33 cellular contexts compared by ENCODE assay signal in the genomic region with DNA sequence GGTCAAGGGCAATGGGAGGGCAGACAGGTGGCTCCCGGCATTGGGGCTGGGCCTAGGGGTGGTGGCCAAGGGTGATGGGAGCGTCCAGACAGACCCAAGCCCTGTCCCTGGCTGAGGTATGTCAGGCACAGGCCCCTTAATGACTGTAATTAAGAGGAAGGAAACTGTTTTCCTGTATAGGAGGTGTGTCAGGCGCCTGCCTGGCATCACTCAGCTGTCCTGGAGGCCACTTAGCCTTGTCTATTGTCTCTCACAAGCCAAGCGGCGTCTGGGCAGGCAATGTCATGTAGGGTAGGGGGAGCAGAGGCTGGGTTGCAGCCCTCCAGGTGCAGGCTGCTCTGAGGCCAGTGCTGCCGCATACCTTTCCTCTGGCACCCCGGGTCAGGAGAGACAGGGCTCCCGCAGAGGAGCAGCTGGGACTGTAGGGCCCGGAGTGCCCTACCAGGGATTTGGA. TPM values are rescaled to one million over a fixed set of nuclear protein-coding genes. Genes with fewer than 3 reads are reported as not detected.
DNase-seq lines count a peak whose midpoint lies in the region; ATAC-seq and TF ChIP-seq lines count a peak whose summit lies in the region.
"Had no signal": no experiment of that assay in that cellular context is flagged by ENCODE, and none has a peak within 500 bp of the region (broad histone marks: within the 10 kb centered on the region; RNA-seq: fewer than 3 reads in every experiment).

No MANE protein-coding gene starts in this region.

- H3K27me3 Mint-ChIP-seq in activated T-cell treated with anti-CD3 and anti-CD28 coated beads, Interleukin-2, amount 50 U/mL, for 4 hours (ENCODE audit: low read depth) = no peaks in the 10 kb centered on the region

- POLR2A ChIA-PET in SK-N-SH (lab: Yijun Ruan, JAX) = interaction anchor here (1.6 kb wide), 1 partner anchor 12 kb away, joined by 5 read pairs; the partner anchor contains the start of gene EIF6

- H3K9ac ChIP-seq in SK-N-SH = no peak overlapping the region

- no peaks in the 10 kb centered on the region for H3K79me2 ChIP-seq in SK-N-SH (ENCODE audit: insufficient read depth)
- H3K79me2 ChIP-seq in osteoblast (ENCODE audit: insufficient read depth, low read length) = no peaks in the 10 kb centered on the region

- no peak for ATAC-seq in GM21367 (IDR thresholded peaks at IDR 0.05; ENCODE audit: unreplicated experiment)
- ATAC-seq in activated T-cell treated with anti-CD3 and anti-CD28 coated beads, Interleukin-2, amount 50 U/mL, for 4 hours = no peak
- ATAC-seq: activated CD4-positive, CD25-positive, alpha-beta regulatory T cell treated with anti-CD3 and anti-CD28 coated beads, Interleukin-2, amount 50 U/mL, for 24 hours; gastroesophageal sphincter; pancreas; stimulated activated naive CD8-positive, alpha-beta T cell treated with anti-CD3 and anti-CD28 coated beads, Interleukin-15, Interleukin-2, amounts not matched to agents 100 U/mL and 50 U/mL, for 24 hours; T-helper 17 cell had no signal

- intact Hi-C loops in cardiac septum (cut with DNase I) = no loop called here

- H3K4me2 ChIP-seq in SK-N-SH (no peak overlapping the region), osteoblast (ENCODE audit: insufficient read depth, low read length) (no peak overlapping the region)
- H3K4me2 ChIP-seq: smooth muscle cell had no signal

- no peak for TF ChIP-seq CTCF in cardiac muscle cell (IDR thresholded peaks at IDR 0.05; ENCODE audit: low read depth, low read length)
- TF ChIP-seq CTCF in SK-N-SH (IDR thresholded peaks at IDR 0.05) = no peak
- TF ChIP-seq CTCF in osteoblast (IDR thresholded peaks at IDR 0.05; ENCODE audit: extremely low read depth, low read depth, low read length) = no peak

- H3K9me2 ChIP-seq in SK-N-SH = no peaks in the 10 kb centered on the region

- no peak overlapping the region for H2AFZ ChIP-seq in SK-N-SH (ENCODE audit: low read depth)
- H2AFZ ChIP-seq in osteoblast (ENCODE audit: low read length) = no peak overlapping the region

- H3K4me3 Mint-ChIP-seq in activated T-cell treated with anti-CD3 and anti-CD28 coated beads, Interleukin-2, amount 50 U/mL, for 4 hours = no peak overlapping the region
- H3K4me3 Mint-ChIP-seq: activated CD4-positive, alpha-beta memory T cell treated with anti-CD3 and anti-CD28 coated beads for 36 hours; activated T-helper 1 cell treated with anti-CD3 and anti-CD28 coated beads, Interleukin-12 subunit alpha, Interleukin-12 subunit beta, Interleukin-2, Interleukin-4 antibody, amounts not matched to agents 30 ng/mL and 10 ng/mL and 1 ng/mL, durations not matched to agents 14 hours and 24 hours and 36 hours; brain; T-helper 17 cell had no signal

- CTCF ChIA-PET in SK-N-SH (lab: Yijun Ruan, JAX) = interaction anchor here (0.9 to 16.5 kb wide), 4 partner anchors 8 to 146 kb away, joined by 3 to 323 read pairs (median 12); partner anchors contain the start of gene GDF5

- DNase-seq in cardiac muscle cell (ENCODE audit: low read depth in 1 of 2, low spot score in 1 of 2) (peak in 1 of 2 donors; percentile 62), cardiac septum (ENCODE audit: low spot score) (no peak), NCI-H1417 (lab: John Stamatoyannopoulos, UW) (peak in 2 of 3 experiments; percentile 74 to 95), SK-N-SH (peak; percentile 74), osteoblast (ENCODE audit: insufficient read length, low spot score, missing footprints) (peak; percentile 13), substantia nigra (lab: John Stamatoyannopoulos, UW) (no peak)
- no peak for DNase-seq in activated T-cell treated with anti-CD3 and anti-CD28 coated beads, Interleukin-2, amount 50 U/mL, for 4 hours
- DNase-seq: activated CD4-positive, alpha-beta memory T cell treated with anti-CD3 and anti-CD28 coated beads for 36 hours; activated CD8-positive, alpha-beta memory T cell treated with anti-CD3 and anti-CD28 coated beads, Interleukin-2, amount 50 U/mL, for 4 hours; activated naive CD4-positive, alpha-beta T cell treated with anti-CD3 and anti-CD28 coated beads, Interleukin-2, amount 50 U/mL, for 16 hours; amniotic stem cell; DMS79 treated with DMSO at 0.1 percent for 48 hours; GF-D8; hippocampal formation; NCI-H1930; pancreas; retina; RPMI8226; stimulated activated CD4-positive, alpha-beta T cell treated with anti-CD3 and anti-CD28 coated beads, Interleukin-1b, Interleukin-23, amount 100 ng/mL, for 48 hours; stimulated activated naive CD8-positive, alpha-beta T cell treated with anti-CD3 and anti-CD28 coated beads, Interleukin-15, Interleukin-2, amounts not matched to agents 100 U/mL and 50 U/mL, for 24 hours; T-helper 17 cell had no signal

- no peak for TF ChIP-seq RAD21 in SK-N-SH (IDR thresholded peaks at IDR 0.05; ENCODE audit: low read length)

- no peaks in the 10 kb centered on the region for H3K9me3 Mint-ChIP-seq in activated T-cell treated with anti-CD3 and anti-CD28 coated beads, Interleukin-2, amount 50 U/mL, for 4 hours
- H3K9me3 Mint-ChIP-seq: activated CD4-positive, alpha-beta memory T cell treated with anti-CD3 and anti-CD28 coated beads for 36 hours; activated T-helper 1 cell treated with anti-CD3 and anti-CD28 coated beads, Interleukin-12 subunit alpha, Interleukin-12 subunit beta, Interleukin-2, Interleukin-4 antibody, amounts not matched to agents 30 ng/mL and 10 ng/mL and 1 ng/mL, durations not matched to agents 14 hours and 24 hours and 36 hours had no signal

- H3K4me1 Mint-ChIP-seq in activated T-cell treated with anti-CD3 and anti-CD28 coated beads, Interleukin-2, amount 50 U/mL, for 4 hours (ENCODE audit: low read depth) = no peaks in the 10 kb centered on the region
- H3K4me1 Mint-ChIP-seq: brain had no signal

- H3K36me3 ChIP-seq in cardiac muscle cell (no peaks in the 10 kb centered on the region), SK-N-SH (replicated peaks in 1 of 2; ENCODE audit: control insufficient read depth in 1 of 2, insufficient read depth in 2 of 2, low read length in 1 of 2) (no peaks in the 10 kb centered on the region), osteoblast (ENCODE audit: insufficient read depth, low read length) (no peaks in the 10 kb centered on the region)
- H3K36me3 ChIP-seq: gastroesophageal sphincter, pancreas, thoracic aorta had no signal

- H3F3A ChIP-seq in SK-N-SH (replicated peaks; ENCODE audit: insufficient read depth) = no peaks in the 10 kb centered on the region

- H3K27me3 ChIP-seq in cardiac muscle cell (no peaks in the 10 kb centered on the region), SK-N-SH (ENCODE audit: insufficient read depth) (no peaks in the 10 kb centered on the region), osteoblast (ENCODE audit: insufficient read depth, low read length) (peaks cover 3% of the 10 kb centered on the region)
- H3K27me3 ChIP-seq: pancreas had no signal

- H3K4me3 ChIP-seq in cardiac muscle cell = no peak overlapping the region
- H3K4me3 ChIP-seq in SK-N-SH (ENCODE audit: low read depth in 2 of 2, low read length in 1 of 2) = no peak overlapping the region
- no peak overlapping the region for H3K4me3 ChIP-seq in osteoblast (ENCODE audit: insufficient read depth, low read length)
- H3K4me3 ChIP-seq: gastroesophageal sphincter, pancreas, SK-N-MC, smooth muscle cell, thoracic aorta had no signal

- H3K27ac ChIP-seq in cardiac muscle cell = peak overlapping the region; percentile 1
- H3K27ac ChIP-seq in SK-N-SH (ENCODE audit: low read depth in 2 of 2, low read length in 1 of 2) = peak overlapping the region in 1 of 2 experiments; percentile 44; a peak in 2 of 4 replicates
- no peak overlapping the region for H3K27ac ChIP-seq in osteoblast (ENCODE audit: low read depth, low read length)
- no peak overlapping the region for H3K27ac ChIP-seq in substantia nigra (ENCODE audit: low read depth, low read length, poor library complexity, severe bottlenecking)
- H3K27ac ChIP-seq: gastroesophageal sphincter, pancreas, SK-N-MC, thoracic aorta had no signal

- H3K4me1 ChIP-seq in cardiac muscle cell (ENCODE audit: low read depth) (peaks cover 23% of the 10 kb centered on the region), SK-N-SH (ENCODE audit: control insufficient read depth in 1 of 2, insufficient read depth in 2 of 2, low read depth in 1 of 2, low read length in 1 of 2) (peaks cover 0 to 21% of the 10 kb centered on the region in 2 experiments; a peak in 1 of 4 replicates), osteoblast (ENCODE audit: insufficient read depth, low read length) (peaks cover 7% of the 10 kb centered on the region)
- H3K4me1 ChIP-seq: gastroesophageal sphincter, pancreas had no signal

- H3K9me3 ChIP-seq in cardiac muscle cell (ENCODE audit: low read depth) = no peaks in the 10 kb centered on the region
- H3K9me3 ChIP-seq in SK-N-SH = no peaks in the 10 kb centered on the region
- H3K9me3 ChIP-seq in osteoblast (ENCODE audit: low read depth, low read length) = no peaks in the 10 kb centered on the region
- H3K9me3 ChIP-seq: gastroesophageal sphincter, pancreas, thoracic aorta had no signal

- no peak for TF ChIP-seq EP300 in SK-N-SH (IDR thresholded peaks at IDR 0.05; ENCODE audit: borderline replicate concordance in 1 of 2, low read depth in 1 of 2, low read length in 1 of 2)

- no peaks in the 10 kb centered on the region for H4K20me1 ChIP-seq in SK-N-SH (ENCODE audit: insufficient read depth)
- H4K20me1 ChIP-seq in osteoblast (ENCODE audit: insufficient read depth, low read length) = no peaks in the 10 kb centered on the region

- no peaks in the 10 kb centered on the region for H3K36me3 Mint-ChIP-seq in activated T-cell treated with anti-CD3 and anti-CD28 coated beads, Interleukin-2, amount 50 U/mL, for 4 hours (ENCODE audit: insufficient read depth)
- H3K36me3 Mint-ChIP-seq: activated CD4-positive, alpha-beta memory T cell treated with anti-CD3 and anti-CD28 coated beads for 36 hours; brain had no signal

- WGBS in SK-N-SH (ENCODE audit: low lambda C conversion rate) = 58% methylated on average over 4 of the region's 9 CpGs

RNA-seq across cellular contexts. Expression of gene FAM83C, which starts 3.9 kb away (rescaled TPM):
- 0.49 TPM in 1 of 2 replicates, not detected in the other for total RNA-seq in cardiac muscle cell
- not detected in 2 replicates for polyA plus RNA-seq in cardiac muscle cell
- total RNA-seq in cardiac septum = not detected
- not detected in 2 replicates for polyA plus RNA-seq in SK-N-SH (2012; rRNA removed)
- polyA plus RNA-seq in SK-N-SH (2012; cell fraction: cytosol; rRNA removed) = not detected in 2 replicates
- polyA plus RNA-seq in SK-N-SH (2012; cell fraction: nucleus; rRNA removed) = 0.02 and 0.04 TPM in 2 replicates
- total RNA-seq in osteoblast = not detected in 2 replicates
- total RNA-seq in activated T-cell treated with anti-CD3 and anti-CD28 coated beads, Interleukin-2, amount 50 U/mL, for 4 hours = not detected
- total RNA-seq: activated CD4-positive, alpha-beta memory T cell treated with anti-CD3 and anti-CD28 coated beads for 36 hours; activated T-helper 1 cell treated with anti-CD3 and anti-CD28 coated beads, Interleukin-12 subunit alpha, Interleukin-12 subunit beta, Interleukin-2, Interleukin-4 antibody, amounts not matched to agents 30 ng/mL and 10 ng/mL and 1 ng/mL, durations not matched to agents 14 hours and 24 hours and 36 hours; endothelial cell of umbilical vein; LHCN-M2; OCI-LY7; pancreas; T-helper 17 cell; thoracic aorta had no signal
- polyA plus RNA-seq: endothelial cell of umbilical vein, neural cell, pancreas, smooth muscle cell had no signal

RNA-seq across cellular contexts. Expression of gene EIF6, which starts 11.6 kb away (rescaled TPM):
- total RNA-seq in cardiac muscle cell (80.4 and 129 TPM in 2 replicates), cardiac septum (41.2 TPM), osteoblast (109 and 121 TPM in 2 replicates)
- polyA plus RNA-seq in cardiac muscle cell (186 and 203 TPM in 2 replicates), SK-N-SH (2012; rRNA removed) (343 and 356 TPM in 2 replicates)
- 174 and 232 TPM in 2 replicates for polyA plus RNA-seq in SK-N-SH (2012; cell fraction: cytosol; rRNA removed)
- polyA plus RNA-seq in SK-N-SH (2012; cell fraction: nucleus; rRNA removed) = 485 and 538 TPM in 2 replicates
- 100 to 1,000 TPM; 307 to 331 (median 310) TPM for total RNA-seq in activated T-cell treated with anti-CD3 and anti-CD28 coated beads, Interleukin-2, amount 50 U/mL, for 4 hours

RNA-seq across cellular contexts. Expression of gene MMP24OS, which starts 18.2 kb away (rescaled TPM):
- total RNA-seq in cardiac muscle cell (29.4 and 34.9 TPM in 2 replicates), cardiac septum (63.4 TPM), osteoblast (22.1 and 30.9 TPM in 2 replicates)
- polyA plus RNA-seq in cardiac muscle cell (42.5 and 61.4 TPM in 2 replicates), SK-N-SH (2012; rRNA removed) (52.4 and 53.1 TPM in 2 replicates)
- polyA plus RNA-seq in SK-N-SH (2012; cell fraction: cytosol; rRNA removed) = 45.2 and 58.3 TPM in 2 replicates
- polyA plus RNA-seq in SK-N-SH (2012; cell fraction: nucleus; rRNA removed) = 64.2 and 76.0 TPM in 2 replicates
- 10 to 100 TPM; 22.4 to 23.1 (median 22.9) TPM for total RNA-seq in activated T-cell treated with anti-CD3 and anti-CD28 coated beads, Interleukin-2, amount 50 U/mL, for 4 hours

Comparison
In these comparisons a context has a peak if more than half of its experiments do, and no peak if none do; other contexts are left out.
1. DNase-seq: peak in NCI-H1417 (2 of 3), SK-N-SH (single experiment) and osteoblast (single experiment); none in cardiac septum (single experiment), activated T-cell treated with anti-CD3 and anti-CD28 coated beads, Interleukin-2, amount 50 U/mL, for 4 hours (single experiment) and substantia nigra (0 of 49).